ENCODE assay signal across 17 cellular contexts in genomic region chr13:113454936-113455335, GRCh38.
"Had no signal": no experiment of that assay in that cellular context is flagged by ENCODE, and none has a peak within 500 bp of the region (broad histone marks: within the 10 kb centered on the region; RNA-seq: fewer than 3 reads in every experiment).

No MANE protein-coding gene starts in this region.

- H3K9ac ChIP-seq: neural progenitor cell had no signal

- H3K4me1 ChIP-seq: neural progenitor cell, tibial artery, vagina had no signal

- H3K9me3 ChIP-seq: esophagus squamous epithelium, ovary, tibial artery, vagina had no signal

- H3K27ac ChIP-seq: esophagus squamous epithelium, neural progenitor cell, ovary, tibial artery, vagina had no signal

- H3K4me1 Mint-ChIP-seq: activated naive CD4-positive, alpha-beta T cell treated with anti-CD3 and anti-CD28 coated beads, Interleukin-2, amount 50 U/mL, for 24 hours; stimulated activated naive B cell treated with anti-CD40 and anti-IgM and Interleukin-4, amounts not matched to agents 10 μg/mL and 1 μg/mL and 100 μg/mL, for 72 hours had no signal

- H3K4me3 Mint-ChIP-seq: activated naive CD4-positive, alpha-beta T cell treated with anti-CD3 and anti-CD28 coated beads, Interleukin-2, amount 50 U/mL, for 24 hours; neural progenitor cell; stimulated activated naive B cell treated with anti-CD40 and anti-IgM and Interleukin-4, amounts not matched to agents 10 μg/mL and 1 μg/mL and 100 μg/mL, for 72 hours had no signal

- H2AFZ ChIP-seq: neural progenitor cell had no signal

- H3K27ac Mint-ChIP-seq: activated naive CD4-positive, alpha-beta T cell treated with anti-CD3 and anti-CD28 coated beads, Interleukin-2, amount 50 U/mL, for 24 hours; naive B cell; stimulated activated naive B cell treated with anti-CD40 and anti-IgM and Interleukin-4, amounts not matched to agents 10 μg/mL and 1 μg/mL and 100 μg/mL, for 72 hours had no signal

- H3K36me3 ChIP-seq: neural progenitor cell, ovary had no signal

- H3K4me3 ChIP-seq: esophagus squamous epithelium, neural progenitor cell, ovary, tibial artery, vagina had no signal

- H3K27me3 Mint-ChIP-seq: activated naive CD4-positive, alpha-beta T cell treated with anti-CD3 and anti-CD28 coated beads, Interleukin-2, amount 50 U/mL, for 24 hours; naive B cell; stimulated activated naive B cell treated with anti-CD40 and anti-IgM and Interleukin-4, amounts not matched to agents 10 μg/mL and 1 μg/mL and 100 μg/mL, for 72 hours had no signal

- ATAC-seq: activated CD4-positive, CD25-positive, alpha-beta regulatory T cell treated with anti-CD3 and anti-CD28 coated beads, Interleukin-2, amount 50 U/mL, for 24 hours; left colon; stimulated activated naive B cell treated with anti-CD40 and anti-IgM and Interleukin-4, amounts not matched to agents 10 μg/mL and 1 μg/mL and 100 μg/mL, for 72 hours had no signal

- H3K4me2 ChIP-seq: neural progenitor cell had no signal

- H3K27me3 ChIP-seq: esophagus squamous epithelium, neural progenitor cell, ovary, tibial artery, vagina had no signal

- DNase-seq: activated CD4-positive, alpha-beta T cell treated with anti-CD3 and anti-CD28 coated beads, Interleukin-2, amount 50 U/mL, for 1 hour; activated T-cell treated with anti-CD3 and anti-CD28 coated beads for 4 hours; cortex of kidney; effector CD8-positive, alpha-beta T cell; esophagus squamous epithelium; left colon; naive B cell; ovary; stimulated activated CD4-positive, alpha-beta T cell treated with anti-CD3 and anti-CD28 coated beads, Interleukin-15, amount 100 ng/mL, for 24 hours; stimulated activated CD4-positive, alpha-beta T cell treated with anti-CD3 and anti-CD28 coated beads, Interleukin-4, amount 100 ng/mL, for 1 hour; stimulated activated naive B cell treated with anti-CD40 and anti-IgM and Interleukin-4, amounts not matched to agents 10 μg/mL and 1 μg/mL and 100 μg/mL, for 72 hours; SW 1271; tibial artery had no signal

- H3K9me3 Mint-ChIP-seq: activated naive CD4-positive, alpha-beta T cell treated with anti-CD3 and anti-CD28 coated beads, Interleukin-2, amount 50 U/mL, for 24 hours; naive B cell; neural progenitor cell; stimulated activated naive B cell treated with anti-CD40 and anti-IgM and Interleukin-4, amounts not matched to agents 10 μg/mL and 1 μg/mL and 100 μg/mL, for 72 hours had no signal
